Comparison of ENCODE assay signal across 14 cellular contexts in the genomic region with DNA sequence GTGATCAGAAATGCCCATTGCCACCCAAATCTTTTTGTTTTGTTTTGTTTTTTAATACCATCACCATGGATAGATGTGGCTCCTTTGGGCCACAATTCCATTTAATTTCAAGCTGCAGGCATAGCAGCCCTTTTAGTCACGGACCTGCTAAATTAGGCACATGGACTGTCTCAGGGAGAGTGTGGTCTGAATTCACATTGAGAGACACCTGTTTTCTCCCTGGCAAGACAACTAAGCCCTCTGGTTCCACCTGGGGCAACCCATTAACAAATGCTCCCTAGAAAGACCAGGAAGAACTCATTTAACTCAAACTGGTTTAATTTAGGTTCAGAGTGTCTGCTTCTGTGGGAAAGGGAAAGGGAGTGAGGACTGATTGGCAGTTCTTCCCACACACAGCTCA.
"Had no signal": no experiment of that assay in that cellular context is flagged by ENCODE, and none has a peak within 500 bp of the region (broad histone marks: within the 10 kb centered on the region; RNA-seq: fewer than 3 reads in every experiment).

No MANE protein-coding gene starts in this region.

- DNase-seq: effector memory CD4-positive, alpha-beta T cell; gastrocnemius medialis; heart right ventricle; hypothalamus; kidney glomerular epithelial cell; naive thymus-derived CD8-positive, alpha-beta T cell; posterior cingulate gyrus; stimulated activated CD4-positive, alpha-beta T cell treated with anti-CD3 and anti-CD28 coated beads, Interleukin-12 subunit alpha, Interleukin-12 subunit beta, amount 100 ng/mL, for 4 hours; stimulated activated CD4-positive, alpha-beta T cell treated with anti-CD3 and anti-CD28 coated beads, Interleukin-2, amount 100 ng/mL, for 48 hours had no signal

- H3K4me3 Mint-ChIP-seq: stimulated activated naive CD8-positive, alpha-beta T cell treated with anti-CD3 and anti-CD28 coated beads, Interleukin-15, Interleukin-2, amounts not matched to agents 100 ng/mL and 50 ng/mL, for 24 hours had no signal

- H3K27ac ChIP-seq: gastrocnemius medialis, heart right ventricle had no signal

- H3K9me3 ChIP-seq: gastrocnemius medialis, heart right ventricle, tibial nerve had no signal

- H3K9me3 Mint-ChIP-seq: naive thymus-derived CD8-positive, alpha-beta T cell; stimulated activated naive CD8-positive, alpha-beta T cell treated with anti-CD3 and anti-CD28 coated beads, Interleukin-15, Interleukin-2, amounts not matched to agents 100 ng/mL and 50 ng/mL, for 24 hours had no signal

- H3K27me3 Mint-ChIP-seq: stimulated activated naive CD8-positive, alpha-beta T cell treated with anti-CD3 and anti-CD28 coated beads, Interleukin-15, Interleukin-2, amounts not matched to agents 100 ng/mL and 50 ng/mL, for 24 hours had no signal

- H3K27me3 ChIP-seq: gastrocnemius medialis, heart right ventricle, tibial nerve had no signal

- ATAC-seq: esophagus mucosa; gastrocnemius medialis; heart right ventricle; naive thymus-derived CD8-positive, alpha-beta T cell; sciatic nerve had no signal

- H3K36me3 Mint-ChIP-seq: naive thymus-derived CD8-positive, alpha-beta T cell had no signal

- H3K4me3 ChIP-seq: gastrocnemius medialis, heart right ventricle, skin epidermis, tibial nerve had no signal

- H3K36me3 ChIP-seq: gastrocnemius medialis, heart right ventricle, tibial nerve had no signal
